14 cellular contexts compared by ENCODE assay signal in the genomic region with DNA sequence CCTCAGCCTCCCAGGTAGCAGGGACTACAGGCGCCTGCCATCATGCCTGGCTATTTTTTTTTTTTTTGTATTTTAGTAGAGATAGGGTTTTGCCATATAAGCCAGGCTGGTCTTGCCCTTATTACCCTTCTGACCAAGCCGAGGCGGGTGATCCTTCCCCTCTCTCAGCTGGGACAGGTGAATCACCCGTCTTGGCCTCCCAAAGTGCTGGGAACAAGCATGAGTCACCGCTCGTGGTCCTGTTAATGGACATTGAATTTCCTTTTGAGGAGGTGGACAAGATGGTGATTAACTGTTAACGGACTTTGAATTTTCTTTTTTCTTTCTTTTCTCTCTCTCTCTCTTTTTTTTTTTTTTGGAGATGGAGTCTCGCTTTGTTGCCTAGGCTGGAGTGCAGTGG. TPM values are rescaled to one million over a fixed set of nuclear protein-coding genes. Genes with fewer than 3 reads are reported as not detected.
DNase-seq lines count a peak whose midpoint lies in the region; FAIRE-seq and TF ChIP-seq lines count a peak whose summit lies in the region.
"Had no signal": no experiment of that assay in that cellular context is flagged by ENCODE, and none has a peak within 500 bp of the region (broad histone marks: within the 10 kb centered on the region; RNA-seq: fewer than 3 reads in every experiment).

No MANE protein-coding gene starts in this region.

- no peak for TF ChIP-seq CTCF in astrocyte of the spinal cord (IDR thresholded peaks at IDR 0.05; ENCODE audit: low read depth, low read length)

- TF ChIP-seq POLR2A in GM12892 (IDR thresholded peaks at IDR 0.05; ENCODE audit: low read depth, low read length): no peak

- peak; percentile 33 for FAIRE-seq in GM12892 (lab: Jason Lieb, UNC)
- FAIRE-seq in GM19239 (lab: Jason Lieb, UNC): no peak

- no peak for DNase-seq in GM12892 (ENCODE audit: insufficient read length)
- DNase-seq in MV-4-11 (lab: John Stamatoyannopoulos, UW): peak; percentile 37
- peak; percentile 71 for DNase-seq in astrocyte of the spinal cord (ENCODE audit: low read depth, low spot score)
- DNase-seq in renal cortical epithelial cell (ENCODE audit: low read depth): peak; percentile 99
- DNase-seq in GM19239 (ENCODE audit: insufficient read length, low spot score): no peak
- no peak for DNase-seq in NCI-H1105 (lab: John Stamatoyannopoulos, UW)
- no peak for DNase-seq in NCI-H2029 (lab: John Stamatoyannopoulos, UW)
- DNase-seq: activated CD4-positive, alpha-beta T cell treated with anti-CD3 and anti-CD28 coated beads for 4 hours; central memory CD4-positive, alpha-beta T cell; DMS153; NCI-H1092; NCI-H748 treated with DMSO at 0.1 percent for 48 hours; psoas muscle; stimulated activated CD4-positive, alpha-beta T cell treated with anti-CD3 and anti-CD28 coated beads, Interleukin-4, amount 100 ng/mL, for 24 hours had no signal

- in situ Hi-C loops in astrocyte of the spinal cord (cut with HindIII; ENCODE audit: low sequenced_read_pairs): no loop called here

- H3K4me3 ChIP-seq in astrocyte of the spinal cord (ENCODE audit: low read depth, low read length): no peak overlapping the region
- H3K4me3 ChIP-seq: psoas muscle had no signal

RNA-seq across cellular contexts. Expression of gene CD70, which starts 10.6 kb away (rescaled TPM):
- 162 TPM for polyA plus RNA-seq in GM12892 (2012; ENCODE audit: missing spikeins)
- 26.0 and 112 TPM in 2 replicates for total RNA-seq in renal cortical epithelial cell
- total RNA-seq: psoas muscle had no signal
- polyA plus RNA-seq: psoas muscle had no signal

RNA-seq across cellular contexts. Expression of gene TNFSF9, which starts 49.5 kb away (rescaled TPM):
- polyA plus RNA-seq in GM12892 (2012; ENCODE audit: missing spikeins): 43.7 TPM
- total RNA-seq in renal cortical epithelial cell: 7.4 and 30.9 TPM in 2 replicates

Comparison
In these comparisons a context has a peak if more than half of its experiments do, and no peak if none do; other contexts are left out.
1. DNase-seq: peak in MV-4-11 (single experiment), astrocyte of the spinal cord (single experiment) and renal cortical epithelial cell (single experiment); none in GM12892 (single experiment), GM19239 (single experiment), NCI-H1105 (single experiment) and NCI-H2029 (single experiment).